ENCODE assay signal across 6 cellular contexts in genomic region chr17:31262923-31263322, GRCh38. TPM values are rescaled to one million over a fixed set of nuclear protein-coding genes. Genes with fewer than 3 reads are reported as not detected.
"Had no signal": no experiment of that assay in that cellular context is flagged by ENCODE, and none has a peak within 500 bp of the region (broad histone marks: within the 10 kb centered on the region; RNA-seq: fewer than 3 reads in every experiment).

No MANE protein-coding gene starts in this region.

RNA-seq across cellular contexts. Expression of gene OMG, which starts 34.1 kb away (rescaled TPM):
- total RNA-seq: ascending aorta, astrocyte, bronchial epithelial cell, cardiac muscle cell, chondrocyte had no signal
- polyA plus RNA-seq: aorta had no signal

RNA-seq across cellular contexts. Expression of gene EVI2B, which starts 50.9 kb away (rescaled TPM):
- total RNA-seq: bronchial epithelial cell, cardiac muscle cell, chondrocyte had no signal

RNA-seq across cellular contexts. Expression of gene EVI2A, which starts 58.5 kb away (rescaled TPM):
- total RNA-seq: bronchial epithelial cell, cardiac muscle cell had no signal
